ENCODE assay signal across 1 cellular context in genomic region chr18:8744038-8744437, GRCh38.
TF ChIP-seq lines count a peak whose summit lies in the region.

No MANE protein-coding gene starts in this region.

TF ChIP-seq in endothelial cell of umbilical vein, 7 proteins besides CTCF, POLR2A, EP300 and RAD21 (continued from another document):
- no peak for TF ChIP-seq FOS (IDR thresholded peaks at IDR 0.05; ENCODE audit: borderline replicate concordance, insufficient read depth, low read length)
TF ChIP-seq in endothelial cell of umbilical vein: peak in this region for 0.
